Comparison of ENCODE assay signal across 8 cellular contexts in genomic region chr19:19618384-19619051, GRCh38. TPM values are rescaled to one million over a fixed set of nuclear protein-coding genes. Genes with fewer than 3 reads are reported as not detected.
DNase-seq lines count a peak whose midpoint lies in the region; ATAC-seq and TF ChIP-seq lines count a peak whose summit lies in the region.

PBX4 (minus strand) TSS chr19:19618687; CDS start chr19:19618629, 58 bp downstream.

- WGBS in IMR-90 (ENCODE audit: extremely low coverage in 2 of 2, insufficient read length in 1 of 2), 2 experiments, result 1% methylated on average over 20 of the region's 71 CpGs; no CpG with 5 or more reads in 1 of the 2 experiments
- 0 to 2% methylated on average over 47 to 71 of the region's 71 CpGs for WGBS in esophagus, 2 donors

- TF ChIP-seq RAD21 in IMR-90 (IDR thresholded peaks at IDR 0.05; ENCODE audit: low read length), result no peak

- BruUV-seq in IMR-90 (replicated peaks; lab: Mats Ljungman, UMichigan), result no TSS peak

- peak within 1 kb of the TSS; percentile 45; the same call in 1 of the 2 replicates for H3K4ac ChIP-seq in IMR-90 (ENCODE audit: low read depth, low read length)

- H4K20me1 ChIP-seq in IMR-90 (ENCODE audit: insufficient read depth, low read length), result no peaks in the 10 kb centered on the region

- H3K14ac ChIP-seq in IMR-90 (replicated peaks; ENCODE audit: low read depth, low read length), result peak within 1 kb of the TSS; percentile 73

- DNase-seq in DMS114 treated with DMSO at 0.1 percent for 48 hours (lab: John Stamatoyannopoulos, UW; ENCODE audit: unreplicated experiment) (peak; percentile 96), IMR-90 (peak; percentile 82), OCI-M2 (lab: John Stamatoyannopoulos, UW; ENCODE audit: unreplicated experiment) (peak; percentile 83), activated T-cell treated with anti-CD3 and anti-CD28 coated beads for 24 hours (ENCODE audit: low read depth) (peak; percentile 98), myocyte (ENCODE audit: low read depth) (peak; percentile 78)
- DNase-seq in stimulated activated CD8-positive, alpha-beta memory T cell treated with anti-CD3 and anti-CD28 coated beads, Interleukin-7, amount 100 ng/mL, for 4 hours (ENCODE audit: low read depth in 2 of 2), result peak; percentile 98

- CTCF ChIA-PET in IMR-90 (lab: Yijun Ruan, JAX), result interaction anchor here (0.6 kb wide), 1 partner anchor 64 kb away, joined by 3 read pairs; no protein-coding TSS in a partner anchor

- intact Hi-C loops in IMR-90 (cut with micrococcal nuclease), result loop anchor here (5.0 kb wide), 1 partner anchor 51 kb away; no protein-coding TSS in a partner anchor

- H2BK20ac ChIP-seq in IMR-90 (ENCODE audit: low read depth, low read length), result no peak within 1 kb of the TSS

- no peaks in the 10 kb centered on the region for H3K9me3 ChIP-seq in IMR-90 (ENCODE audit: control insufficient read depth, insufficient read depth, low read length)
- H3K9me3 ChIP-seq in esophagus (ENCODE audit: control insufficient read depth in 2 of 2, insufficient read depth in 1 of 2, low read depth in 1 of 2, low read length in 1 of 2), result no peaks in the 10 kb centered on the region

- H2AK5ac ChIP-seq in IMR-90 (ENCODE audit: low read depth, low read length), result 0 out of 2 replicates have a peak within 1 kb of the TSS, but pooled peaks have one; percentile 31

- TF ChIP-seq POLR2A in IMR-90 (IDR thresholded peaks at IDR 0.05; ENCODE audit: low read depth, low read length), result 0 out of 2 replicates have a peak, but pooled peaks have one; percentile 26

- dilution Hi-C loops in IMR-90 (cut with HindIII; ENCODE audit: low sequenced_read_pairs, unreplicated experiment), result no loop called here

- no peaks in the 10 kb centered on the region for H3K27me3 ChIP-seq in IMR-90 (ENCODE audit: control insufficient read depth, insufficient read depth, low read length)
- H3K27me3 ChIP-seq in esophagus (ENCODE audit: control insufficient read depth in 1 of 2, insufficient read depth in 2 of 2, low read length in 2 of 2), result no peaks in the 10 kb centered on the region

- POLR2A ChIA-PET in IMR-90 (lab: Charles Lee; ENCODE audit: unreplicated experiment), result interaction anchor here (0.6 kb wide), 1 partner anchor 20 kb away, joined by 4 read pairs; no protein-coding TSS in a partner anchor

- peak within 1 kb of the TSS; percentile 95 for H2AFZ ChIP-seq in IMR-90 (replicated peaks; ENCODE audit: low read length, poor library complexity)

- no peak within 1 kb of the TSS for H2BK15ac ChIP-seq in IMR-90 (ENCODE audit: low read depth, low read length)

- peak within 1 kb of the TSS in 1 of 2 experiments; percentile 43; a peak in 1 of 4 replicates for H4K8ac ChIP-seq in IMR-90 (ENCODE audit: low read depth in 2 of 2, low read length in 2 of 2)

- peaks cover 6% of the 10 kb centered on the region for H3K4me1 ChIP-seq in IMR-90 (ENCODE audit: control insufficient read depth, insufficient read depth, low read length)
- H3K4me1 ChIP-seq in esophagus (ENCODE audit: control insufficient read depth in 2 of 2, insufficient read depth in 2 of 2, low read length in 1 of 2), result peaks cover 0 to 6% of the 10 kb centered on the region in 2 donors

- in situ Hi-C loops in IMR-90 (cut with MboI; ENCODE audit: low sequenced_read_pairs), result no loop called here

- ATAC-seq in GM21526 (IDR thresholded peaks at IDR 0.05; ENCODE audit: low FRiP score, unreplicated experiment) (peak; percentile 86), IMR-90 (ENCODE audit: low read depth) (peak; percentile 100)

- H2AK9ac ChIP-seq in IMR-90 (replicated peaks; ENCODE audit: low read depth, low read length, poor library complexity), result peak within 1 kb of the TSS; percentile 96

- no peak within 1 kb of the TSS for H2BK120ac ChIP-seq in IMR-90 (ENCODE audit: low read depth, low read length)

- peak within 1 kb of the TSS; percentile 23; the same call in 1 of the 2 replicates for H3K27ac ChIP-seq in IMR-90 (ENCODE audit: insufficient read depth, low read length)
- H3K27ac ChIP-seq in esophagus (ENCODE audit: low read depth in 2 of 2, low read length in 1 of 2), result peak within 1 kb of the TSS in 1 of 2 donors; percentile 17

- H3K4me3 ChIP-seq in IMR-90 (ENCODE audit: insufficient read depth, low read depth, low read length) (peak within 1 kb of the TSS; percentile 65), esophagus (ENCODE audit: low read depth in 1 of 2, low read length in 2 of 2) (peak within 1 kb of the TSS; percentile 59 to 60)

- no peak within 1 kb of the TSS for H3K18ac ChIP-seq in IMR-90 (ENCODE audit: low read depth, low read length)

- H3K79me1 ChIP-seq in IMR-90 (ENCODE audit: low read depth in 1 of 2, low read length in 2 of 2), result peaks cover 11 to 13% of the 10 kb centered on the region in 2 experiments; a peak in 3 of 4 replicates

- H3K4me2 ChIP-seq in IMR-90 (ENCODE audit: low read depth, low read length), result peak within 1 kb of the TSS; percentile 99

- no peak for TF ChIP-seq CTCF in IMR-90 (conservative IDR thresholded peaks at IDR 0.05; ENCODE audit: low read depth, low read length)

- H3K36me3 ChIP-seq in IMR-90 (ENCODE audit: control insufficient read depth, insufficient read depth, low read length) (no peaks in the 10 kb centered on the region), esophagus (ENCODE audit: control insufficient read depth in 2 of 2, insufficient read depth in 2 of 2, low read length in 1 of 2) (no peaks in the 10 kb centered on the region)

- peak within 1 kb of the TSS; percentile 55 for H3K9ac ChIP-seq in IMR-90 (ENCODE audit: low read depth, low read length)

- no peak within 1 kb of the TSS for H4K91ac ChIP-seq in IMR-90 (ENCODE audit: insufficient read depth, low read depth, low read length)

- H3K23ac ChIP-seq in IMR-90 (ENCODE audit: low read depth, low read length), result peak within 1 kb of the TSS; percentile 90

- H2BK5ac ChIP-seq in IMR-90 (ENCODE audit: low read depth, low read length, poor library complexity, severe bottlenecking), result no peak within 1 kb of the TSS

- H4K5ac ChIP-seq in IMR-90 (ENCODE audit: low read depth, low read length), result no peak within 1 kb of the TSS

- H3K9me1 ChIP-seq in IMR-90 (ENCODE audit: insufficient read depth, low read length), result peaks cover 10% of the 10 kb centered on the region; the same call in 1 of the 2 replicates

- no peak within 1 kb of the TSS for H3K56ac ChIP-seq in IMR-90 (ENCODE audit: extremely low read depth, insufficient read depth, low read length)

TF ChIP-seq in IMR-90, 13 proteins besides CTCF, POLR2A, EP300 and RAD21:
- TF ChIP-seq RFX5 (IDR thresholded peaks at IDR 0.05; ENCODE audit: low read depth, low read length), result no peak
- no peak for TF ChIP-seq CHD1 (IDR thresholded peaks at IDR 0.05; ENCODE audit: low read depth, low read length)
- TF ChIP-seq RCOR1 (IDR thresholded peaks at IDR 0.05; ENCODE audit: insufficient replicate concordance, low read length), result no peak
- no peak for TF ChIP-seq MAFK (IDR thresholded peaks at IDR 0.05; ENCODE audit: low read depth, low read length)
- 0 out of 2 replicates have a peak, but pooled peaks have one; percentile 13 for TF ChIP-seq MAZ (IDR thresholded peaks at IDR 0.05; ENCODE audit: borderline replicate concordance, low read depth, low read length)
- no peak for TF ChIP-seq USF2 (IDR thresholded peaks at IDR 0.05; ENCODE audit: low read depth, low read length)
- no peak for TF ChIP-seq CEBPB (IDR thresholded peaks at IDR 0.05; ENCODE audit: low read depth, low read length)

RNA-seq across cellular contexts. Expression of gene PBX4, which starts in this region (rescaled TPM):
- total RNA-seq in IMR-90 (2012; rRNA removed) (0.90 and 1.4 TPM in 2 replicates), myocyte (1.1 and 1.8 TPM in 2 replicates)
- polyA plus RNA-seq in IMR-90 (2012; rRNA removed) (2.8 and 2.9 TPM in 2 replicates), esophagus (1 to 10 TPM; 1.4 to 3.9 TPM)
- polyA plus RNA-seq in IMR-90 (2012; cell fraction: cytosol; rRNA removed), result 1.8 TPM in 2 replicates
- polyA plus RNA-seq in IMR-90 (2012; cell fraction: nucleus; rRNA removed; ENCODE audit: low replicate concordance), result 16.5 and 21.4 TPM in 2 replicates
- polyA plus RNA-seq in myocyte (2012), result 3.3 TPM
